In the genomic region with DNA sequence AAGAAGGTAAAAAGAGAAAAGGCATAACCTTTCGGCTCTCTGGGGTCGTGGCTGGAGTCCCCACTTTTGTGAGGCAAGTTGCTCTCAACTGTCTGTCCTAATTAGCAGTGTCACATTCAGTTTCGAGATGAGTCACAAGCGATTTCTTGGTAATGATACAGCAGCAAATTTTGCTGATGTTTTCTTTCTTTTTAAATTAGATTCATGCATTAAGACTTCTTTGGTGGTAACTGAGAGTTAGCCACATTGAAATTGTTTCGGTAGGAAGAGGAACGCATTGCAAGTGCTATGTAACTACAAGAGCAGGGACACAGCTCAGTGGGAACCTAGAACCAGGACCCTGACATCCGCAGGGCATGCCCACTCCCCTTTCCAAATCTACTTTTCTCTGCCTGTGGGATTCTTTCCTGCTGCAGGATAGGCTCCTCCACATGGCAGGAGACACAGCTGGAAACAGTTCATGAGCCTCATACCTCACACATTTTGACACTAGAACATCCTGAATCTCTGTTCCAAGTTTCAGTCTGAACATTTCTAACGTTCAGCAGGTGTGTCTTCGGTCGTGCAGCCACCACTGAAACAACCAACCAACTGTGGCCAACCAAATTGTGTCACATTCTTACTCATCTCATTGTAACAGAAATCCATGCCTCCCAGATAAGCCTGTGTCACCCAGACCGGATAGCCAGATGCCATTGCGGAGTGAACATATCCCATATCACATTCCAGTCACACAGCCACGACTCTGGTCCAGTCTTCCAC, we compare ENCODE assay signal across 14 cellular contexts.
DNase-seq lines count a peak whose midpoint lies in the region; ATAC-seq and TF ChIP-seq lines count a peak whose summit lies in the region.
"Had no signal": no experiment of that assay in that cellular context is flagged by ENCODE, and none has a peak within 500 bp of the region (broad histone marks: within the 10 kb centered on the region; RNA-seq: fewer than 3 reads in every experiment).

No MANE protein-coding gene starts in this region.

- peak overlapping the region; percentile 96 for H3K4me2 ChIP-seq in OCI-LY3 (ENCODE audit: low read length)
- H3K4me2 ChIP-seq: smooth muscle cell had no signal

- H3K36me3 ChIP-seq in OCI-LY3 (replicated peaks; ENCODE audit: low read depth, low read length) (peaks cover 2% of the 10 kb centered on the region), brain microvascular endothelial cell (replicated peaks) (no peaks in the 10 kb centered on the region), WERI-Rb-1 (no peaks in the 10 kb centered on the region)
- H3K36me3 ChIP-seq: gastroesophageal sphincter had no signal

- peak overlapping the region; percentile 99 for H3K27ac ChIP-seq in OCI-LY3 (ENCODE audit: low read length)
- no peak overlapping the region for H3K27ac ChIP-seq in brain microvascular endothelial cell
- H3K27ac ChIP-seq in WERI-Rb-1, result no peak overlapping the region
- no peak overlapping the region for H3K27ac ChIP-seq in caudate nucleus (ENCODE audit: low read depth, low read length)
- H3K27ac ChIP-seq: gastroesophageal sphincter had no signal

- H3K4me3 ChIP-seq in OCI-LY3 (ENCODE audit: low read length), result peak overlapping the region; percentile 71
- no peak overlapping the region for H3K4me3 ChIP-seq in brain microvascular endothelial cell (ENCODE audit: low read depth, low read length)
- H3K4me3 ChIP-seq in WERI-Rb-1 (ENCODE audit: low read depth, low read length), result no peak overlapping the region
- H3K4me3 ChIP-seq: gastroesophageal sphincter, smooth muscle cell had no signal

- no peaks in the 10 kb centered on the region for H4K20me1 ChIP-seq in OCI-LY3 (ENCODE audit: insufficient read depth, low read length)

- DNase-seq in brain microvascular endothelial cell, result no peak
- no peak for DNase-seq in WERI-Rb-1
- no peak for DNase-seq in caudate nucleus (lab: John Stamatoyannopoulos, UW)
- no peak for DNase-seq in stimulated activated CD4-positive, alpha-beta T cell treated with anti-CD3 and anti-CD28 coated beads, Interleukin-4, amount 100 ng/mL, for 4 hours
- DNase-seq: activated T-cell treated with anti-CD3 and anti-CD28 coated beads, Interleukin-2, amount 50 U/mL, for 4 hours; mesenchymal stem cell; SIG-M5; stimulated activated naive CD4-positive, alpha-beta T cell had no signal

- H3K9me3 ChIP-seq in OCI-LY3 (ENCODE audit: insufficient read depth, low read length), result peaks cover 5% of the 10 kb centered on the region
- peaks cover 3% of the 10 kb centered on the region for H3K9me3 ChIP-seq in WERI-Rb-1 (ENCODE audit: severe bottlenecking)
- H3K9me3 ChIP-seq: gastroesophageal sphincter had no signal

- no peaks in the 10 kb centered on the region for H3K79me2 ChIP-seq in OCI-LY3 (ENCODE audit: low read length)

- H3K4me1 ChIP-seq in OCI-LY3 (ENCODE audit: low read length), result peaks cover 65% of the 10 kb centered on the region
- H3K4me1 ChIP-seq: gastroesophageal sphincter had no signal

- no peaks in the 10 kb centered on the region for H3K27me3 ChIP-seq in OCI-LY3 (ENCODE audit: low read depth, low read length)
- no peaks in the 10 kb centered on the region for H3K27me3 ChIP-seq in brain microvascular endothelial cell (replicated peaks)
- H3K27me3 ChIP-seq in WERI-Rb-1 (ENCODE audit: insufficient read depth, low read depth, severe bottlenecking), result no peaks in the 10 kb centered on the region
- H3K27me3 ChIP-seq: gastroesophageal sphincter had no signal

- peak overlapping the region; percentile 81 for H3K9ac ChIP-seq in OCI-LY3 (ENCODE audit: low read length)

- ATAC-seq in GM18502 (IDR thresholded peaks at IDR 0.05; ENCODE audit: poor library complexity, unreplicated experiment) (peak; percentile 77), GM19452 (IDR thresholded peaks at IDR 0.05; ENCODE audit: unreplicated experiment) (peak; percentile 66), HG02970 (IDR thresholded peaks at IDR 0.05; ENCODE audit: low FRiP score, unreplicated experiment) (peak; percentile 75)
- ATAC-seq: gastroesophageal sphincter had no signal

- in situ Hi-C loops in brain microvascular endothelial cell (cut with HindIII; ENCODE audit: low pct_ligation_motif_present, low sequenced_read_pairs), result no loop called here

- H2AFZ ChIP-seq in OCI-LY3 (ENCODE audit: low read depth, low read length), result no peak overlapping the region

- no peak for TF ChIP-seq CTCF in OCI-LY3 (IDR thresholded peaks at IDR 0.05; ENCODE audit: low read depth, low read length)
- no peak for TF ChIP-seq CTCF in brain microvascular endothelial cell (IDR thresholded peaks at IDR 0.05; ENCODE audit: low read depth, low read length, missing control alignments)
- TF ChIP-seq CTCF in WERI-Rb-1 (IDR thresholded peaks at IDR 0.05; ENCODE audit: low read depth, low read length), result no peak
